ENCODE assay signal across 18 cellular contexts in genomic region chr6:104003803-104004516, GRCh38.
DNase-seq lines count a peak whose midpoint lies in the region; ATAC-seq and TF ChIP-seq lines count a peak whose summit lies in the region.
"Had no signal": no experiment of that assay in that cellular context is flagged by ENCODE, and none has a peak within 500 bp of the region (broad histone marks: within the 10 kb centered on the region; RNA-seq: fewer than 3 reads in every experiment).

No MANE protein-coding gene starts in this region.

- TF ChIP-seq CTCF in LNCaP clone FGC (IDR thresholded peaks at IDR 0.05; ENCODE audit: control insufficient read depth, extremely low read depth, insufficient read depth) (peak; percentile 33; the same call in 1 of the 2 replicates), choroid plexus epithelial cell (conservative IDR thresholded peaks at IDR 0.05; ENCODE audit: low read depth, low read length) (peak; percentile 15), neural crest cell (conservative IDR thresholded peaks at IDR 0.05) (peak; percentile 43)

- intact Hi-C loops in activated CD4-positive, alpha-beta T cell treated with anti-CD3 and anti-CD28 coated beads, Interleukin-2, amount 10 ng/mL, durations not matched to agents 24 days and 14 days (cut with micrococcal nuclease): no loop called here

- no peak overlapping the region for H3K4me3 Mint-ChIP-seq in neural crest cell
- H3K4me3 Mint-ChIP-seq in activated CD4-positive, alpha-beta T cell treated with anti-CD3 and anti-CD28 coated beads, Interleukin-2, amount 10 ng/mL, durations not matched to agents 24 days and 14 days: no peak overlapping the region
- H3K4me3 Mint-ChIP-seq: activated naive CD8-positive, alpha-beta T cell treated with anti-CD3 and anti-CD28 coated beads, Interleukin-2, amount 50 U/mL, for 24 hours; stimulated activated naive CD8-positive, alpha-beta T cell treated with anti-CD3 and anti-CD28 coated beads, Interleukin-15, amount 100 ng/mL, for 72 hours had no signal

- H3K9me3 Mint-ChIP-seq in neural crest cell: no peaks in the 10 kb centered on the region
- no peaks in the 10 kb centered on the region for H3K9me3 Mint-ChIP-seq in activated CD4-positive, alpha-beta T cell treated with anti-CD3 and anti-CD28 coated beads, Interleukin-2, amount 10 ng/mL, durations not matched to agents 24 days and 14 days
- H3K9me3 Mint-ChIP-seq: activated naive CD8-positive, alpha-beta T cell treated with anti-CD3 and anti-CD28 coated beads, Interleukin-2, amount 50 U/mL, for 24 hours; stimulated activated naive CD8-positive, alpha-beta T cell treated with anti-CD3 and anti-CD28 coated beads, Interleukin-15, amount 100 ng/mL, for 72 hours had no signal

- H3K27me3 Mint-ChIP-seq in neural crest cell (ENCODE audit: low read depth): no peaks in the 10 kb centered on the region
- H3K27me3 Mint-ChIP-seq in activated CD4-positive, alpha-beta T cell treated with anti-CD3 and anti-CD28 coated beads, Interleukin-2, amount 10 ng/mL, durations not matched to agents 24 days and 14 days: no peaks in the 10 kb centered on the region
- H3K27me3 Mint-ChIP-seq: activated naive CD8-positive, alpha-beta T cell treated with anti-CD3 and anti-CD28 coated beads, Interleukin-2, amount 50 U/mL, for 24 hours; stimulated activated naive CD8-positive, alpha-beta T cell treated with anti-CD3 and anti-CD28 coated beads, Interleukin-15, amount 100 ng/mL, for 72 hours had no signal

- no peaks in the 10 kb centered on the region for H3K4me1 Mint-ChIP-seq in neural crest cell
- H3K4me1 Mint-ChIP-seq in activated CD4-positive, alpha-beta T cell treated with anti-CD3 and anti-CD28 coated beads, Interleukin-2, amount 10 ng/mL, durations not matched to agents 24 days and 14 days: no peaks in the 10 kb centered on the region
- H3K4me1 Mint-ChIP-seq: activated naive CD8-positive, alpha-beta T cell treated with anti-CD3 and anti-CD28 coated beads, Interleukin-2, amount 50 U/mL, for 24 hours; stimulated activated naive CD8-positive, alpha-beta T cell treated with anti-CD3 and anti-CD28 coated beads, Interleukin-15, amount 100 ng/mL, for 72 hours had no signal

- DNase-seq in NCI-H748 (lab: John Stamatoyannopoulos, UW; ENCODE audit: unreplicated experiment): peak; percentile 5
- DNase-seq in NCI-H748 treated with DMSO at 0.1 percent for 48 hours (lab: John Stamatoyannopoulos, UW): no peak
- no peak for DNase-seq in LNCaP clone FGC (ENCODE audit: low read depth)
- DNase-seq in choroid plexus epithelial cell (ENCODE audit: low read depth): no peak
- DNase-seq in neural crest cell (ENCODE audit: low read depth, low spot score): no peak
- DNase-seq in activated CD4-positive, alpha-beta T cell treated with anti-CD3 and anti-CD28 coated beads, Interleukin-2, amount 10 ng/mL, durations not matched to agents 24 days and 14 days: no peak
- DNase-seq: activated CD8-positive, alpha-beta memory T cell treated with anti-CD3 and anti-CD28 coated beads for 24 hours; activated naive CD8-positive, alpha-beta T cell treated with anti-CD3 and anti-CD28 coated beads, Interleukin-2, amount 50 U/mL, for 24 hours; effector CD8-positive, alpha-beta T cell; heart right ventricle; midbrain; NCI-H2081 treated with DMSO at 0.1 percent for 48 hours; NCI-H524 treated with DMSO at 0.1 percent for 48 hours; right cardiac atrium; stimulated activated naive CD8-positive, alpha-beta T cell treated with anti-CD3 and anti-CD28 coated beads, Interleukin-15, amount 100 ng/mL, for 72 hours had no signal

- ATAC-seq in GM21367 (IDR thresholded peaks at IDR 0.05; ENCODE audit: unreplicated experiment) (no peak), GM21390 (IDR thresholded peaks at IDR 0.05; ENCODE audit: unreplicated experiment) (no peak)
- ATAC-seq: activated naive CD8-positive, alpha-beta T cell treated with anti-CD3 and anti-CD28 coated beads, Interleukin-2, amount 50 U/mL, for 24 hours; heart right ventricle; right cardiac atrium; stimulated activated naive CD8-positive, alpha-beta T cell treated with anti-CD3 and anti-CD28 coated beads, Interleukin-15, amount 100 ng/mL, for 72 hours had no signal

- H3K36me3 Mint-ChIP-seq in neural crest cell (ENCODE audit: low read depth): no peaks in the 10 kb centered on the region
- H3K36me3 Mint-ChIP-seq in activated CD4-positive, alpha-beta T cell treated with anti-CD3 and anti-CD28 coated beads, Interleukin-2, amount 10 ng/mL, durations not matched to agents 24 days and 14 days (ENCODE audit: low read depth): no peaks in the 10 kb centered on the region

- no peak overlapping the region for H3K27ac Mint-ChIP-seq in neural crest cell (ENCODE audit: unreplicated experiment)
- no peak overlapping the region for H3K27ac Mint-ChIP-seq in activated CD4-positive, alpha-beta T cell treated with anti-CD3 and anti-CD28 coated beads, Interleukin-2, amount 10 ng/mL, durations not matched to agents 24 days and 14 days
- H3K27ac Mint-ChIP-seq: activated naive CD8-positive, alpha-beta T cell treated with anti-CD3 and anti-CD28 coated beads, Interleukin-2, amount 50 U/mL, for 24 hours; stimulated activated naive CD8-positive, alpha-beta T cell treated with anti-CD3 and anti-CD28 coated beads, Interleukin-15, amount 100 ng/mL, for 72 hours had no signal

- H3K4me3 ChIP-seq in LNCaP clone FGC (ENCODE audit: low read depth, low read length): no peak overlapping the region
- no peak overlapping the region for H3K4me3 ChIP-seq in choroid plexus epithelial cell (ENCODE audit: low read depth, low read length)
- H3K4me3 ChIP-seq: cardiac muscle cell, heart right ventricle had no signal
